In genomic region chr7:50488379-50488778, GRCh38 we compare ENCODE assay signal across 32 cellular contexts.
"Had no signal": no experiment of that assay in that cellular context is flagged by ENCODE, and none has a peak within 500 bp of the region (broad histone marks: within the 10 kb centered on the region; RNA-seq: fewer than 3 reads in every experiment).

No MANE protein-coding gene starts in this region.

- H3K4me1 Mint-ChIP-seq: activated CD4-positive, alpha-beta T cell treated with anti-CD3 and anti-CD28 coated beads for 36 hours; activated CD4-positive, alpha-beta T cell treated with anti-CD3 and anti-CD28 coated beads, Interleukin-2, amount 10 ng/mL, durations not matched to agents 24 days and 14 days; activated naive CD4-positive, alpha-beta T cell treated with anti-CD3 and anti-CD28 coated beads, Interleukin-2, amount 50 U/mL, for 24 hours; activated naive CD8-positive, alpha-beta T cell treated with anti-CD3 and anti-CD28 coated beads for 36 hours; activated naive CD8-positive, alpha-beta T cell treated with anti-CD3 and anti-CD28 coated beads, Interleukin-2, amount 50 U/mL, for 24 hours; T-helper 17 cell had no signal

- FAIRE-seq: endothelial cell of umbilical vein had no signal

- DNase-seq: activated CD4-positive, alpha-beta memory T cell treated with anti-CD3 and anti-CD28 coated beads for 36 hours; activated CD4-positive, alpha-beta T cell treated with anti-CD3 and anti-CD28 coated beads for 36 hours; activated CD4-positive, CD25-positive, alpha-beta regulatory T cell; activated CD4-positive, CD25-positive, alpha-beta regulatory T cell treated with anti-CD3 and anti-CD28 coated beads, Interleukin-2, amount 50 U/mL, for 72 hours; activated CD8-positive, alpha-beta memory T cell treated with anti-CD3 and anti-CD28 coated beads, Interleukin-2, amount 10 ng/mL, durations not matched to agents 7 days and 5 days; activated CD8-positive, alpha-beta memory T cell treated with anti-CD3 and anti-CD28 coated beads, Interleukin-2, amount 50 U/mL, for 4 hours; activated CD8-positive, alpha-beta T cell treated with anti-CD3 and anti-CD28 coated beads, Interleukin-2, amount 10 ng/mL, durations not matched to agents 7 days and 5 days; activated effector memory CD4-positive, alpha-beta T cell treated with Interleukin-2 at 50 U/mL for 16 hours; activated gamma-delta T cell treated with Interleukin-2 at 50 U/mL for 16 hours; activated naive CD4-positive, alpha-beta T cell treated with Interleukin-2 at 50 U/mL for 16 hours; activated naive CD8-positive, alpha-beta T cell treated with anti-CD3 and anti-CD28 coated beads for 36 hours; activated naive CD8-positive, alpha-beta T cell treated with anti-CD3 and anti-CD28 coated beads, Interleukin-2, amount 50 U/mL, for 24 hours; activated T-cell treated with anti-CD3 and anti-CD28 coated beads, Interleukin-2, amount 50 U/mL, for 1 hour; activated T-cell treated with anti-CD3 and anti-CD28 coated beads, Interleukin-2, amount 50 U/mL, for 72 hours; adrenal gland; amygdala; aorta; body of pancreas; caudate nucleus; cortex of kidney; dermis blood vessel endothelial cell; effector CD4-positive, alpha-beta T cell; effector memory CD8-positive, alpha-beta T cell; foreskin fibroblast; T-helper 1 cell; T-helper 17 cell; T1000 had no signal

- H3K27me3 Mint-ChIP-seq: activated CD4-positive, alpha-beta T cell treated with anti-CD3 and anti-CD28 coated beads for 36 hours had no signal

- H3K9me3 Mint-ChIP-seq: activated CD4-positive, alpha-beta memory T cell treated with anti-CD3 and anti-CD28 coated beads for 36 hours; activated CD4-positive, alpha-beta T cell treated with anti-CD3 and anti-CD28 coated beads, Interleukin-2, amount 10 ng/mL, durations not matched to agents 24 days and 14 days; activated naive CD4-positive, alpha-beta T cell treated with anti-CD3 and anti-CD28 coated beads, Interleukin-2, amount 50 U/mL, for 24 hours; activated naive CD8-positive, alpha-beta T cell treated with anti-CD3 and anti-CD28 coated beads for 36 hours; activated naive CD8-positive, alpha-beta T cell treated with anti-CD3 and anti-CD28 coated beads, Interleukin-2, amount 50 U/mL, for 24 hours; activated T-cell treated with anti-CD3 and anti-CD28 coated beads, Interleukin-2, amount 50 U/mL, for 72 hours; effector memory CD8-positive, alpha-beta T cell; T-helper 2 cell treated with Interferon-gamma antibody and Interleukin-4, amounts not matched to agents 5 μg/mL and 100 μg/mL, for 36 hours had no signal

- H3K4me3 ChIP-seq: adrenal gland, body of pancreas had no signal

- H3K9me3 ChIP-seq: adrenal gland, body of pancreas had no signal

- H3K36me3 Mint-ChIP-seq: activated CD4-positive, alpha-beta memory T cell treated with anti-CD3 and anti-CD28 coated beads for 36 hours; activated CD8-positive, alpha-beta memory T cell treated with anti-CD3 and anti-CD28 coated beads, Interleukin-2, amount 10 ng/mL, durations not matched to agents 7 days and 5 days; activated naive CD4-positive, alpha-beta T cell treated with anti-CD3 and anti-CD28 coated beads, Interleukin-2, amount 50 U/mL, for 24 hours; activated naive CD8-positive, alpha-beta T cell treated with anti-CD3 and anti-CD28 coated beads for 36 hours had no signal

- H3K36me3 ChIP-seq: adrenal gland had no signal

- H3K4me3 Mint-ChIP-seq: activated CD4-positive, alpha-beta memory T cell treated with anti-CD3 and anti-CD28 coated beads for 36 hours; activated CD4-positive, alpha-beta T cell treated with anti-CD3 and anti-CD28 coated beads for 36 hours; activated CD4-positive, alpha-beta T cell treated with anti-CD3 and anti-CD28 coated beads, Interleukin-2, amount 10 ng/mL, durations not matched to agents 24 days and 14 days; activated CD8-positive, alpha-beta memory T cell treated with anti-CD3 and anti-CD28 coated beads, Interleukin-2, amount 10 ng/mL, durations not matched to agents 7 days and 5 days; activated CD8-positive, alpha-beta T cell treated with anti-CD3 and anti-CD28 coated beads, Interleukin-2, amount 10 ng/mL, durations not matched to agents 7 days and 5 days; activated naive CD4-positive, alpha-beta T cell treated with anti-CD3 and anti-CD28 coated beads, Interleukin-2, amount 50 U/mL, for 24 hours; activated naive CD8-positive, alpha-beta T cell treated with anti-CD3 and anti-CD28 coated beads for 36 hours; activated naive CD8-positive, alpha-beta T cell treated with anti-CD3 and anti-CD28 coated beads, Interleukin-2, amount 50 U/mL, for 24 hours; activated T-cell treated with anti-CD3 and anti-CD28 coated beads, Interleukin-2, amount 50 U/mL, for 72 hours; effector memory CD8-positive, alpha-beta T cell; T-helper 17 cell; T-helper 2 cell treated with Interferon-gamma antibody and Interleukin-4, amounts not matched to agents 5 μg/mL and 100 μg/mL, for 36 hours had no signal

- H3K27ac Mint-ChIP-seq: activated CD4-positive, alpha-beta memory T cell treated with anti-CD3 and anti-CD28 coated beads for 36 hours; activated CD4-positive, alpha-beta T cell treated with anti-CD3 and anti-CD28 coated beads for 36 hours; activated CD4-positive, alpha-beta T cell treated with anti-CD3 and anti-CD28 coated beads, Interleukin-2, amount 10 ng/mL, durations not matched to agents 24 days and 14 days; activated CD8-positive, alpha-beta memory T cell treated with anti-CD3 and anti-CD28 coated beads, Interleukin-2, amount 10 ng/mL, durations not matched to agents 7 days and 5 days; activated CD8-positive, alpha-beta T cell treated with anti-CD3 and anti-CD28 coated beads, Interleukin-2, amount 10 ng/mL, durations not matched to agents 7 days and 5 days; activated naive CD4-positive, alpha-beta T cell treated with anti-CD3 and anti-CD28 coated beads, Interleukin-2, amount 50 U/mL, for 24 hours; activated naive CD8-positive, alpha-beta T cell treated with anti-CD3 and anti-CD28 coated beads for 36 hours; activated naive CD8-positive, alpha-beta T cell treated with anti-CD3 and anti-CD28 coated beads, Interleukin-2, amount 50 U/mL, for 24 hours; activated T-cell treated with anti-CD3 and anti-CD28 coated beads, Interleukin-2, amount 50 U/mL, for 72 hours; effector memory CD8-positive, alpha-beta T cell; T-helper 17 cell; T-helper 2 cell treated with Interferon-gamma antibody and Interleukin-4, amounts not matched to agents 5 μg/mL and 100 μg/mL, for 36 hours had no signal

- H3K27me3 ChIP-seq: adrenal gland, body of pancreas had no signal

- H3K27ac ChIP-seq: adrenal gland, body of pancreas, epithelial cell of prostate had no signal

- H3K4me1 ChIP-seq: body of pancreas had no signal

- ATAC-seq: activated CD4-positive, alpha-beta T cell treated with anti-CD3 and anti-CD28 coated beads for 36 hours; activated CD8-positive, alpha-beta memory T cell treated with anti-CD3 and anti-CD28 coated beads, Interleukin-2, amount 10 ng/mL, durations not matched to agents 7 days and 5 days; activated CD8-positive, alpha-beta T cell treated with anti-CD3 and anti-CD28 coated beads, Interleukin-2, amount 10 ng/mL, durations not matched to agents 7 days and 5 days; activated naive CD8-positive, alpha-beta T cell treated with anti-CD3 and anti-CD28 coated beads, Interleukin-2, amount 50 U/mL, for 24 hours; activated T-cell treated with anti-CD3 and anti-CD28 coated beads, Interleukin-2, amount 50 U/mL, for 72 hours; body of pancreas; effector memory CD8-positive, alpha-beta T cell; T-helper 17 cell had no signal
